Comparison of ENCODE assay signal across 1 cellular context in genomic region chr3:50088725-50089602, GRCh38.
TF ChIP-seq lines count a peak whose summit lies in the region.

Gene RBM5, plus strand, starts transcription at chr3:50088919. Its CDS starts 1,516 bp downstream, at chr3:50090435.

TF ChIP-seq in HepG2, 621 proteins besides CTCF, POLR2A, EP300 and RAD21 (continued from another document and continues in another):
- TF ChIP-seq ZNF512B (CRISPR knock-in tag; IDR thresholded peaks at IDR 0.05; ENCODE audit: borderline replicate concordance) (no peak), REPIN1 (CRISPR knock-in tag; IDR thresholded peaks at IDR 0.05; ENCODE audit: borderline replicate concordance, low read depth) (no peak; the same call in 1 of the 2 replicates), MTA1 (CRISPR knock-in tag; IDR thresholded peaks at IDR 0.05; ENCODE audit: borderline replicate concordance) (no peak), ZKSCAN8 (CRISPR knock-in tag; IDR thresholded peaks at IDR 0.05; ENCODE audit: borderline replicate concordance) (no peak), CENPT (CRISPR knock-in tag; IDR thresholded peaks at IDR 0.05; ENCODE audit: low read depth) (no peak), ARHGAP35 (CRISPR knock-in tag; IDR thresholded peaks at IDR 0.05; ENCODE audit: borderline replicate concordance) (no peak), ZNF574 (CRISPR knock-in tag; IDR thresholded peaks at IDR 0.05) (peak; percentile 71), ZNF264 (CRISPR knock-in tag; IDR thresholded peaks at IDR 0.05) (peak; percentile 60; the same call in 1 of the 2 replicates), GMEB1 (CRISPR knock-in tag; IDR thresholded peaks at IDR 0.05; ENCODE audit: borderline replicate concordance) (peak; percentile 66; the same call in 1 of the 2 replicates), RXRB (CRISPR knock-in tag; IDR thresholded peaks at IDR 0.05; ENCODE audit: borderline replicate concordance) (no peak; the same call in 1 of the 2 replicates), TBX2 (CRISPR knock-in tag; IDR thresholded peaks at IDR 0.05; ENCODE audit: borderline replicate concordance) (0 out of 2 replicates have a peak, but pooled peaks have one; percentile 46), ZNF142 (CRISPR knock-in tag; IDR thresholded peaks at IDR 0.05) (peak; percentile 57; the same call in 1 of the 2 replicates), FOXP4 (CRISPR knock-in tag; IDR thresholded peaks at IDR 0.05) (no peak), ESRRA (CRISPR knock-in tag; IDR thresholded peaks at IDR 0.05; ENCODE audit: low read depth) (no peak), PLSCR1 (CRISPR knock-in tag; IDR thresholded peaks at IDR 0.05; ENCODE audit: borderline replicate concordance) (no peak), MAF1 (CRISPR knock-in tag; IDR thresholded peaks at IDR 0.05; ENCODE audit: borderline replicate concordance) (no peak), ZNF549 (CRISPR knock-in tag; IDR thresholded peaks at IDR 0.05) (no peak), ZMYM4 (CRISPR knock-in tag; IDR thresholded peaks at IDR 0.05) (peak; percentile 35), ZFP36L1 (CRISPR knock-in tag; IDR thresholded peaks at IDR 0.05) (no peak), PRDM15 (CRISPR knock-in tag; IDR thresholded peaks at IDR 0.05) (no peak; the same call in 1 of the 2 replicates), ASH2L (IDR thresholded peaks at IDR 0.05; ENCODE audit: insufficient read length, low read depth, low read length) (peak; percentile 93), ARID4A (CRISPR knock-in tag; IDR thresholded peaks at IDR 0.05; ENCODE audit: borderline replicate concordance) (peak; percentile 77), ZNF577 (CRISPR knock-in tag; IDR thresholded peaks at IDR 0.05; ENCODE audit: borderline replicate concordance, low read depth) (no peak), POGZ (CRISPR knock-in tag; IDR thresholded peaks at IDR 0.05) (no peak), SMARCE1 (IDR thresholded peaks at IDR 0.05; ENCODE audit: borderline replicate concordance) (no peak), TGIF2 (CRISPR knock-in tag; IDR thresholded peaks at IDR 0.05) (peak; percentile 64)
